ENCODE assay signal across 8 cellular contexts in genomic region chr1:174262747-174263241, GRCh38.
A peak's percentile ranks its signal among the peaks of the same experiment; 100 is the strongest.
DNase-seq lines count a peak whose midpoint lies in the region; ATAC-seq and TF ChIP-seq lines count a peak whose summit lies in the region.

No MANE protein-coding gene starts in this region.

- H3F3A ChIP-seq in Loucy (ENCODE audit: low read depth), result no peaks in the 10 kb centered on the region; the same call in 1 of the 2 replicates

- H3K27ac ChIP-seq in 22Rv1 (no peak overlapping the region), endodermal cell (ENCODE audit: low read depth, low read length) (no peak overlapping the region), lung (ENCODE audit: low read depth in 1 of 2, low read length in 1 of 2) (no peak overlapping the region), aorta (ENCODE audit: low read depth in 1 of 2, low read length in 2 of 2) (no peak overlapping the region)

- intact Hi-C loops in aorta (cut with DNase I), result loop anchor here in 1 of 2 donors (5.0 kb wide), 1 partner anchor 465 kb away; no protein-coding TSS in a partner anchor
- intact Hi-C loops in activated CD4-positive, alpha-beta T cell treated with anti-CD3 and anti-CD28 coated beads for 36 hours (cut with DNase I, micrococcal nuclease), result loop anchor here (1.0 to 5.0 kb wide), 4 partner anchors 464 to 735 kb away; partner anchors contain the start of gene CACYBP (in 1 of the 2)

- H3K9me2 ChIP-seq in Loucy (replicated peaks; ENCODE audit: low read depth, low read length), result no peaks in the 10 kb centered on the region

- H3K4me1 Mint-ChIP-seq in endodermal cell, result no peaks in the 10 kb centered on the region
- H3K4me1 Mint-ChIP-seq in activated CD4-positive, alpha-beta T cell treated with anti-CD3 and anti-CD28 coated beads for 36 hours, result no peaks in the 10 kb centered on the region

- no peaks in the 10 kb centered on the region for H3K27me3 Mint-ChIP-seq in endodermal cell (ENCODE audit: insufficient read depth)
- H3K27me3 Mint-ChIP-seq in activated CD4-positive, alpha-beta T cell treated with anti-CD3 and anti-CD28 coated beads for 36 hours, result no peaks in the 10 kb centered on the region

- POLR2A ChIA-PET in activated CD4-positive, alpha-beta T cell treated with anti-CD3 and anti-CD28 coated beads for 36 hours (lab: Charles Lee), result interaction anchor here (0.5 kb wide), 1 partner anchor 286 kb away, joined by 3 read pairs; no protein-coding TSS in a partner anchor

- CTCF ChIA-PET in activated CD4-positive, alpha-beta T cell treated with anti-CD3 and anti-CD28 coated beads for 36 hours (lab: Charles Lee), result interaction anchor here (0.5 to 2.5 kb wide), 33 partner anchors 9 to 883 kb away, joined by 3 to 30 read pairs (median 4); no protein-coding TSS in a partner anchor

- peak; percentile 58 for TF ChIP-seq POLR2A in Raji (IDR thresholded peaks at IDR 0.05; ENCODE audit: insufficient read depth, low read depth, low read length)

- H3K9ac ChIP-seq in Loucy (ENCODE audit: low read depth, low read length, poor library complexity, severe bottlenecking) (no peak overlapping the region), endodermal cell (ENCODE audit: extremely low read depth, low read length, poor library complexity, severe bottlenecking) (no peak overlapping the region)

- H3K27me3 ChIP-seq in Loucy (ENCODE audit: insufficient read depth, low read length, poor library complexity, severe bottlenecking) (no peaks in the 10 kb centered on the region), endodermal cell (ENCODE audit: control insufficient read depth, insufficient read depth, low read length, poor library complexity, severe bottlenecking) (no peaks in the 10 kb centered on the region), lung (ENCODE audit: control insufficient read depth, insufficient read depth) (no peaks in the 10 kb centered on the region), aorta (ENCODE audit: control insufficient read depth in 1 of 2, insufficient read depth in 2 of 2, low read length in 1 of 2) (no peaks in the 10 kb centered on the region)

- no peak overlapping the region for H3K4me3 Mint-ChIP-seq in endodermal cell
- no peak overlapping the region for H3K4me3 Mint-ChIP-seq in activated CD4-positive, alpha-beta T cell treated with anti-CD3 and anti-CD28 coated beads for 36 hours

- H2AFZ ChIP-seq in Loucy (ENCODE audit: low read length), result no peak overlapping the region

- H3K9me3 Mint-ChIP-seq in endodermal cell, result no peaks in the 10 kb centered on the region
- no peaks in the 10 kb centered on the region for H3K9me3 Mint-ChIP-seq in activated CD4-positive, alpha-beta T cell treated with anti-CD3 and anti-CD28 coated beads for 36 hours (ENCODE audit: low read depth)

- DNase-seq in GM04503 (ENCODE audit: low read depth) (peak; percentile 17), endodermal cell (peak; percentile 58), lung (ENCODE audit: low spot score) (no peak), aorta (no peak)
- no peak for DNase-seq in activated CD4-positive, alpha-beta T cell treated with anti-CD3 and anti-CD28 coated beads for 36 hours

- H3K9me3 ChIP-seq in Loucy (ENCODE audit: insufficient read depth, low read depth, low read length) (no peaks in the 10 kb centered on the region), endodermal cell (ENCODE audit: control insufficient read depth, low read length) (no peaks in the 10 kb centered on the region), lung (ENCODE audit: control insufficient read depth in 2 of 2, insufficient read depth in 1 of 2, low read length in 1 of 2) (no peaks in the 10 kb centered on the region), aorta (ENCODE audit: control insufficient read depth, low read length) (no peaks in the 10 kb centered on the region)

- H3K4me1 ChIP-seq in Loucy (ENCODE audit: insufficient read depth, low read length, poor library complexity, severe bottlenecking), result no peaks in the 10 kb centered on the region
- H3K4me1 ChIP-seq in endodermal cell (ENCODE audit: control insufficient read depth, insufficient read depth, low read length), result no peaks in the 10 kb centered on the region
- no peaks in the 10 kb centered on the region for H3K4me1 ChIP-seq in lung (ENCODE audit: control insufficient read depth in 2 of 2, insufficient read depth in 2 of 2, low read length in 2 of 2)
- H3K4me1 ChIP-seq in aorta (ENCODE audit: control insufficient read depth in 1 of 2, insufficient read depth in 2 of 2, low read length in 2 of 2), result no peaks in the 10 kb centered on the region

- no peaks in the 10 kb centered on the region for H4K20me1 ChIP-seq in Loucy (ENCODE audit: insufficient read depth, low read length, poor library complexity, severe bottlenecking)

- H3K4me3 ChIP-seq in Loucy (ENCODE audit: low read length, poor library complexity, severe bottlenecking), result no peak overlapping the region
- H3K4me3 ChIP-seq in endodermal cell (ENCODE audit: low read length), result no peak overlapping the region
- no peak overlapping the region for H3K4me3 ChIP-seq in lung
- no peak overlapping the region for H3K4me3 ChIP-seq in aorta (ENCODE audit: low read length in 2 of 2)

- WGBS in endodermal cell (ENCODE audit: insufficient coverage in 1 of 2, insufficient read length in 1 of 2), 2 experiments, result 78 to 87% methylated on average over 3 of the region's 3 CpGs
- 61 to 67% methylated on average over 3 of the region's 3 CpGs for WGBS in lung, 2 donors
- 13 to 20% methylated on average over 3 of the region's 3 CpGs for WGBS in aorta, 2 donors

- ATAC-seq in lung (ENCODE audit: insufficient read depth, low FRiP score) (peak; percentile 11), aorta (ENCODE audit: low FRiP score) (peak; percentile 57)
- ATAC-seq in activated CD4-positive, alpha-beta T cell treated with anti-CD3 and anti-CD28 coated beads for 36 hours, result no peak

- TF ChIP-seq CTCF in 22Rv1 (IDR thresholded peaks at IDR 0.05), result peak; percentile 98
- TF ChIP-seq CTCF in Loucy (conservative IDR thresholded peaks at IDR 0.05; ENCODE audit: low read length), result peak; percentile 89
- peak; percentile 80 for TF ChIP-seq CTCF in endodermal cell (conservative IDR thresholded peaks at IDR 0.05)
- TF ChIP-seq CTCF in lung (IDR thresholded peaks at IDR 0.05; ENCODE audit: control extremely low read depth, extremely low read depth), result peak; percentile 48

- H3K27ac Mint-ChIP-seq in endodermal cell, result no peak overlapping the region
- no peak overlapping the region for H3K27ac Mint-ChIP-seq in activated CD4-positive, alpha-beta T cell treated with anti-CD3 and anti-CD28 coated beads for 36 hours

- H3K36me3 Mint-ChIP-seq in endodermal cell (ENCODE audit: low read depth), result no peaks in the 10 kb centered on the region
- no peaks in the 10 kb centered on the region for H3K36me3 Mint-ChIP-seq in activated CD4-positive, alpha-beta T cell treated with anti-CD3 and anti-CD28 coated beads for 36 hours (ENCODE audit: low read depth)

- H3K79me2 ChIP-seq in Loucy (ENCODE audit: insufficient read depth, low read length), result no peaks in the 10 kb centered on the region

- H3K36me3 ChIP-seq in Loucy (ENCODE audit: insufficient read depth, low read length), result no peaks in the 10 kb centered on the region
- no peaks in the 10 kb centered on the region for H3K36me3 ChIP-seq in endodermal cell (ENCODE audit: control insufficient read depth, insufficient read depth, low read length)
- no peaks in the 10 kb centered on the region for H3K36me3 ChIP-seq in lung (ENCODE audit: control insufficient read depth in 2 of 2, insufficient read depth in 2 of 2, low read length in 2 of 2)
- H3K36me3 ChIP-seq in aorta (ENCODE audit: control insufficient read depth in 1 of 2, insufficient read depth in 2 of 2, low read length in 1 of 2), result no peaks in the 10 kb centered on the region

- no peak overlapping the region for H3K4me2 ChIP-seq in Loucy (ENCODE audit: low read depth, low read length, poor library complexity, severe bottlenecking)

Comparison
In these comparisons a context has a peak if more than half of its experiments do, and no peak if none do; other contexts are left out.
1. CTCF ChIP-seq: peak in every context shown above with its lines; median percentile 98 in 22Rv1; 89 in Loucy; 80 in endodermal cell; 48 in lung.
2. DNase-seq: peak in GM04503 (single experiment) and endodermal cell (single experiment); none in lung (single experiment), aorta (0 of 2) and activated CD4-positive, alpha-beta T cell treated with anti-CD3 and anti-CD28 coated beads for 36 hours (single experiment).